8 cellular contexts compared by ENCODE assay signal in the genomic region with DNA sequence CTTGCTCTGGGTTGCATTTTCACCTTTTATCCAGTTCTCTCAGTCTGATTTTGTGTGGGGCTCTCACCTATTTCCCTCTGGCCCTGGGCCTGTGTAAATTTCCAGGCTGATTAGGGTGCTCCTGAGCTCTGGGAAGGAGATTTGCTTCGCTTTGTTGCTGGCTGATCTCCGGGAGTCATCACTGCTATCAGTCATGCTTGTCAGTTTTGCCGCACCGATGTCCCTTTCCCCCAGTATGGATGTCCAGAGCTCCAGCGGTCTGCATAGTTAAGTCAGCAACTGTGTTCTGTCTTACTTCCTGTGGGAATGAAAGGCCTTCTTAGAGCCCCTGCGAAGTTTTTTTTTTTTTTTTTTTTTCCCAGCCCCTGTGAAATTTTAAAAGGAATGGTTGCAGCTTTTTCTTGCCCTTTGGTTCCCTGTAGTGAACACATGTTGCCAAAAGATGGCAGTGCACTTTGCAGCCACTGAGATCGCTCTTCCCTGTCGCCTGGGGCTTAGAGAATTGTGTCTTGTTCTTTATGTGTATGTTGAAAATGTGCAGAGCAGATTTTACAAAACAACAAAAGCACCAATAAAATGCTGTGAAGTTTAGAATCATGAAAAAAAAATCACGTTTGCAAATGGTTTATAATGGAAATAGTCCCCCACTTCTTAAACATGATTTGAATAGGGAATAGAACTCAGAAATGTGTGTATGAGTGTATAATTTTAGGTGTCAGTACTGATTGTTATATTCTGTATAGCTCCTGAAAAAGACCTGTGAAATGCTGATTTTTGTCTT.
DNase-seq lines count a peak whose midpoint lies in the region; ATAC-seq and TF ChIP-seq lines count a peak whose summit lies in the region.

No MANE protein-coding gene starts in this region.

- H3K9me2 ChIP-seq in hepatocyte (replicated peaks; ENCODE audit: insufficient read depth) = no peaks in the 10 kb centered on the region

- in situ Hi-C loops in astrocyte of the cerebellum (cut with HindIII; ENCODE audit: low sequenced_read_pairs) = loop anchor here (25.0 kb wide), 1 partner anchor 483 kb away; no protein-coding TSS in a partner anchor

- H3K27me3 ChIP-seq in hepatocyte (no peaks in the 10 kb centered on the region), stomach (no peaks in the 10 kb centered on the region)
- no peaks in the 10 kb centered on the region for H3K27me3 ChIP-seq in effector memory CD4-positive, alpha-beta T cell (replicated peaks; ENCODE audit: control insufficient read depth, insufficient read depth, low read length, poor library complexity, severe bottlenecking)

- H3K4me2 ChIP-seq in hepatocyte = peak overlapping the region; percentile 63

- no peaks in the 10 kb centered on the region for H4K20me1 ChIP-seq in hepatocyte (ENCODE audit: insufficient read depth, poor library complexity, severe bottlenecking)

- TF ChIP-seq POLR2A in stomach (IDR thresholded peaks at IDR 0.05) = no peak

- no peak for TF ChIP-seq EP300 in stomach (IDR thresholded peaks at IDR 0.05)

- H3K4me1 ChIP-seq in hepatocyte (ENCODE audit: insufficient read depth) = peaks cover 24% of the 10 kb centered on the region
- peaks cover 28 to 35% (median 32%) of the 10 kb centered on the region in 4 donors for H3K4me1 ChIP-seq in stomach
- H3K4me1 ChIP-seq in effector memory CD4-positive, alpha-beta T cell (ENCODE audit: control insufficient read depth, insufficient read depth, low read length, poor library complexity, severe bottlenecking) = no peaks in the 10 kb centered on the region

- no peak overlapping the region for H2AFZ ChIP-seq in hepatocyte

- ATAC-seq in GM21447 (IDR thresholded peaks at IDR 0.05; ENCODE audit: unreplicated experiment) = no peak

- H3K36me3 ChIP-seq in hepatocyte (replicated peaks; ENCODE audit: insufficient read depth, low read depth) = no peaks in the 10 kb centered on the region
- no peaks in the 10 kb centered on the region for H3K36me3 ChIP-seq in stomach
- no peaks in the 10 kb centered on the region for H3K36me3 ChIP-seq in effector memory CD4-positive, alpha-beta T cell (ENCODE audit: control insufficient read depth, insufficient read depth, low read length)

- H3K4me3 ChIP-seq in GM12865 (ENCODE audit: low read depth, low read length) (no peak overlapping the region), astrocyte of the cerebellum (ENCODE audit: low read depth, low read length) (no peak overlapping the region), hepatocyte (no peak overlapping the region), stomach (no peak overlapping the region)
- no peak overlapping the region for H3K4me3 ChIP-seq in effector memory CD4-positive, alpha-beta T cell (ENCODE audit: insufficient read depth, low read depth, low read length, poor library complexity, severe bottlenecking)

- no peaks in the 10 kb centered on the region for H3K79me2 ChIP-seq in hepatocyte

- intact Hi-C loops in stomach (cut with DNase I; ENCODE audit: low total_unique reads) = no loop called here

- H3K27ac ChIP-seq in 22Rv1 = no peak overlapping the region
- no peak overlapping the region for H3K27ac ChIP-seq in hepatocyte
- H3K27ac ChIP-seq in stomach = peak overlapping the region; percentile 61 to 74 (median 68)
- no peak overlapping the region for H3K27ac ChIP-seq in effector memory CD4-positive, alpha-beta T cell (ENCODE audit: insufficient read depth, low read length, poor library complexity, severe bottlenecking)

- WGBS in hepatocyte (ENCODE audit: low lambda C conversion rate, missing lambda C conversion rate) = 7% methylated on average over 9 of the region's 9 CpGs
- WGBS in stomach, 5 donors = 8 to 17% (median 13%) methylated on average over 9 of the region's 9 CpGs

- H3K9me3 ChIP-seq in hepatocyte (ENCODE audit: low read depth) = no peaks in the 10 kb centered on the region
- H3K9me3 ChIP-seq in stomach = no peaks in the 10 kb centered on the region
- H3K9me3 ChIP-seq in effector memory CD4-positive, alpha-beta T cell (ENCODE audit: control insufficient read depth, low read length) = no peaks in the 10 kb centered on the region

- TF ChIP-seq CTCF in 22Rv1 (IDR thresholded peaks at IDR 0.05) = peak; percentile 89
- peak; percentile 66 for TF ChIP-seq CTCF in GM12865 (IDR thresholded peaks at IDR 0.05; ENCODE audit: insufficient read depth, low read depth, low read length, missing control alignments)
- peak; percentile 81 for TF ChIP-seq CTCF in astrocyte of the cerebellum (IDR thresholded peaks at IDR 0.05; ENCODE audit: low read depth, low read length, missing control alignments)
- TF ChIP-seq CTCF in hepatocyte (IDR thresholded peaks at IDR 0.05; ENCODE audit: poor library complexity) = peak; percentile 77
- TF ChIP-seq CTCF in stomach (IDR thresholded peaks at IDR 0.05) = peak in 5 of 7 experiments; percentile 39 to 61 (median 53)

- peak; percentile 30 for DNase-seq in GM12865 (ENCODE audit: low read depth)
- DNase-seq in LHCN-M2 (ENCODE audit: low read depth) = peak; percentile 60
- peak; percentile 38 for DNase-seq in astrocyte of the cerebellum (ENCODE audit: low read depth)
- peak; percentile 79 for DNase-seq in hepatocyte (ENCODE audit: low spot score)
- DNase-seq in stomach = peak; percentile 34
- no peak for DNase-seq in effector memory CD4-positive, alpha-beta T cell

Comparison
In these comparisons a context has a peak if more than half of its experiments do, and no peak if none do; other contexts are left out.
1. H3K27ac ChIP-seq: peak in stomach (5 of 5); none in 22Rv1 (single experiment), hepatocyte (single experiment) and effector memory CD4-positive, alpha-beta T cell (single experiment).
2. DNase-seq: peak in GM12865 (single experiment), LHCN-M2 (single experiment), astrocyte of the cerebellum (single experiment), hepatocyte (single experiment) and stomach (single experiment); none in effector memory CD4-positive, alpha-beta T cell (0 of 3).
3. Peak in every context shown above with its lines, with median percentiles within 50 percentile points of each other: CTCF ChIP-seq.